In the genomic region with DNA sequence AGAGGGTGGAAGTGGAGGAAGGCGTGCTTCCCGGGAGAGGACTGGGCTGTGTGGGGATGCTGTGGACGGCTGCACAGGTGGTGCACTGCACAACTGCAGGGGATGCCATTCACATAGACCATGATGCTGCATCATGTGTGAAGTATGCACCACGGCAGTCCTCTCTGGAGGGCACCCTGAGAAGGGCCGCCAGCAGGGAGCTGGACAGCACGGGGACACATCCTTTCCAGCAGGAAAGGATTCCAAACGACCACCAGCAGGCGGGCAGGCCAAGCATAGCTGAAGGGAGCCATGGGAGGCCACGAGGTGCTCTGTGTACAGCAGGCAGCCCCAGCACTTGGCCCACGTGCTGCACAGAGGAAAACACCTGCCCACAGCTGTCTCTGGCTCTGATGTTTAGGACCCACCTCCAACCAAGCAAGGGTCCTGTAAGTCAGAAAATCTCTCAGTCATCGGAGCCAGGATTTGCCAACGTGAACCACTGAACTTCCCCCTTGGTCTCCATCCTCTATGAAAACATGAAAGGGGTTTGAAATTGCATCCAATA, we compare ENCODE assay signal across 1 cellular context.
TF ChIP-seq lines count a peak whose summit lies in the region.

No MANE protein-coding gene starts in this region.

TF ChIP-seq in HepG2, 621 proteins besides CTCF, POLR2A, EP300 and RAD21:
- TF ChIP-seq MTA1 (CRISPR knock-in tag; IDR thresholded peaks at IDR 0.05; ENCODE audit: borderline replicate concordance) (no peak), ZKSCAN8 (CRISPR knock-in tag; IDR thresholded peaks at IDR 0.05; ENCODE audit: borderline replicate concordance) (no peak), RNF2 (conservative IDR thresholded peaks at IDR 0.05; ENCODE audit: low read depth) (no peak), TEAD3 (CRISPR knock-in tag; optimal IDR thresholded peaks at IDR 0.05; ENCODE audit: borderline replicate concordance) (no peak), NFRKB (IDR thresholded peaks at IDR 0.05) (no peak), NONO (IDR thresholded peaks at IDR 0.05) (no peak), NONO (CRISPR knock-in tag; conservative IDR thresholded peaks at IDR 0.05) (no peak), ZBTB7B (CRISPR knock-in tag; IDR thresholded peaks at IDR 0.05) (no peak)
- TF ChIP-seq, protein P1, sequence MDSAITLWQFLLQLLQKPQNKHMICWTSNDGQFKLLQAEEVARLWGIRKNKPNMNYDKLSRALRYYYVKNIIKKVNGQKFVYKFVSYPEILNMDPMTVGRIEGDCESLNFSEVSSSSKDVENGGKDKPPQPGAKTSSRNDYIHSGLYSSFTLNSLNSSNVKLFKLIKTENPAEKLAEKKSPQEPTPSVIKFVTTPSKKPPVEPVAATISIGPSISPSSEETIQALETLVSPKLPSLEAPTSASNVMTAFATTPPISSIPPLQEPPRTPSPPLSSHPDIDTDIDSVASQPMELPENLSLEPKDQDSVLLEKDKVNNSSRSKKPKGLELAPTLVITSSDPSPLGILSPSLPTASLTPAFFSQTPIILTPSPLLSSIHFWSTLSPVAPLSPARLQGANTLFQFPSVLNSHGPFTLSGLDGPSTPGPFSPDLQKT (CRISPR knock-in tag; IDR thresholded peaks at IDR 0.05; ENCODE audit: borderline replicate concordance): peak; percentile 62; the same call in 1 of the 2 replicates
- TF ChIP-seq, protein P2, sequence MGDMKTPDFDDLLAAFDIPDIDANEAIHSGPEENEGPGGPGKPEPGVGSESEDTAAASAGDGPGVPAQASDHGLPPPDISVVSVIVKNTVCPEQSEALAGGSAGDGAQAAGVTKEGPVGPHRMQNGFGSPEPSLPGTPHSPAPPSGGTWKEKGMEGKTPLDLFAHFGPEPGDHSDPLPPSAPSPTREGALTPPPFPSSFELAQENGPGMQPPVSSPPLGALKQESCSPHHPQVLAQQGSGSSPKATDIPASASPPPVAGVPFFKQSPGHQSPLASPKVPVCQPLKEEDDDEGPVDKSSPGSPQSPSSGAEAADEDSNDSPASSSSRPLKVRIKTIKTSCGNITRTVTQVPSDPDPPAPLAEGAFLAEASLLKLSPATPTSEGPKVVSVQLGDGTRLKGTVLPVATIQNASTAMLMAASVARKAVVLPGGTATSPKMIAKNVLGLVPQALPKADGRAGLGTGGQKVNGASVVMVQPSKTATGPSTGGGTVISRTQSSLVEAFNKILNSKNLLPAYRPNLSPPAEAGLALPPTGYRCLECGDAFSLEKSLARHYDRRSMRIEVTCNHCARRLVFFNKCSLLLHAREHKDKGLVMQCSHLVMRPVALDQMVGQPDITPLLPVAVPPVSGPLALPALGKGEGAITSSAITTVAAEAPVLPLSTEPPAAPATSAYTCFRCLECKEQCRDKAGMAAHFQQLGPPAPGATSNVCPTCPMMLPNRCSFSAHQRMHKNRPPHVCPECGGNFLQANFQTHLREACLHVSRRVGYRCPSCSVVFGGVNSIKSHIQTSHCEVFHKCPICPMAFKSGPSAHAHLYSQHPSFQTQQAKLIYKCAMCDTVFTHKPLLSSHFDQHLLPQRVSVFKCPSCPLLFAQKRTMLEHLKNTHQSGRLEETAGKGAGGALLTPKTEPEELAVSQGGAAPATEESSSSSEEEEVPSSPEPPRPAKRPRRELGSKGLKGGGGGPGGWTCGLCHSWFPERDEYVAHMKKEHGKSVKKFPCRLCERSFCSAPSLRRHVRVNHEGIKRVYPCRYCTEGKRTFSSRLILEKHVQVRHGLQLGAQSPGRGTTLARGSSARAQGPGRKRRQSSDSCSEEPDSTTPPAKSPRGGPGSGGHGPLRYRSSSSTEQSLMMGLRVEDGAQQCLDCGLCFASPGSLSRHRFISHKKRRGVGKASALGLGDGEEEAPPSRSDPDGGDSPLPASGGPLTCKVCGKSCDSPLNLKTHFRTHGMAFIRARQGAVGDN (CRISPR knock-in tag; IDR thresholded peaks at IDR 0.05): peak; percentile 38; the same call in 1 of the 2 replicates
- TF ChIP-seq, protein P3, sequence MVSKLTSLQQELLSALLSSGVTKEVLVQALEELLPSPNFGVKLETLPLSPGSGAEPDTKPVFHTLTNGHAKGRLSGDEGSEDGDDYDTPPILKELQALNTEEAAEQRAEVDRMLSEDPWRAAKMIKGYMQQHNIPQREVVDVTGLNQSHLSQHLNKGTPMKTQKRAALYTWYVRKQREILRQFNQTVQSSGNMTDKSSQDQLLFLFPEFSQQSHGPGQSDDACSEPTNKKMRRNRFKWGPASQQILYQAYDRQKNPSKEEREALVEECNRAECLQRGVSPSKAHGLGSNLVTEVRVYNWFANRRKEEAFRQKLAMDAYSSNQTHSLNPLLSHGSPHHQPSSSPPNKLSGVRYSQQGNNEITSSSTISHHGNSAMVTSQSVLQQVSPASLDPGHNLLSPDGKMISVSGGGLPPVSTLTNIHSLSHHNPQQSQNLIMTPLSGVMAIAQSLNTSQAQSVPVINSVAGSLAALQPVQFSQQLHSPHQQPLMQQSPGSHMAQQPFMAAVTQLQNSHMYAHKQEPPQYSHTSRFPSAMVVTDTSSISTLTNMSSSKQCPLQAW (CRISPR knock-in tag; IDR thresholded peaks at IDR 0.05): no peak
- TF ChIP-seq, protein P4, sequence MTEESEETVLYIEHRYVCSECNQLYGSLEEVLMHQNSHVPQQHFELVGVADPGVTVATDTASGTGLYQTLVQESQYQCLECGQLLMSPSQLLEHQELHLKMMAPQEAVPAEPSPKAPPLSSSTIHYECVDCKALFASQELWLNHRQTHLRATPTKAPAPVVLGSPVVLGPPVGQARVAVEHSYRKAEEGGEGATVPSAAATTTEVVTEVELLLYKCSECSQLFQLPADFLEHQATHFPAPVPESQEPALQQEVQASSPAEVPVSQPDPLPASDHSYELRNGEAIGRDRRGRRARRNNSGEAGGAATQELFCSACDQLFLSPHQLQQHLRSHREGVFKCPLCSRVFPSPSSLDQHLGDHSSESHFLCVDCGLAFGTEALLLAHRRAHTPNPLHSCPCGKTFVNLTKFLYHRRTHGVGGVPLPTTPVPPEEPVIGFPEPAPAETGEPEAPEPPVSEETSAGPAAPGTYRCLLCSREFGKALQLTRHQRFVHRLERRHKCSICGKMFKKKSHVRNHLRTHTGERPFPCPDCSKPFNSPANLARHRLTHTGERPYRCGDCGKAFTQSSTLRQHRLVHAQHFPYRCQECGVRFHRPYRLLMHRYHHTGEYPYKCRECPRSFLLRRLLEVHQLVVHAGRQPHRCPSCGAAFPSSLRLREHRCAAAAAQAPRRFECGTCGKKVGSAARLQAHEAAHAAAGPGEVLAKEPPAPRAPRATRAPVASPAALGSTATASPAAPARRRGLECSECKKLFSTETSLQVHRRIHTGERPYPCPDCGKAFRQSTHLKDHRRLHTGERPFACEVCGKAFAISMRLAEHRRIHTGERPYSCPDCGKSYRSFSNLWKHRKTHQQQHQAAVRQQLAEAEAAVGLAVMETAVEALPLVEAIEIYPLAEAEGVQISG (CRISPR knock-in tag; IDR thresholded peaks at IDR 0.05): 0 out of 2 replicates have a peak, but pooled peaks have one; percentile 17
- TF ChIP-seq, protein P5, sequence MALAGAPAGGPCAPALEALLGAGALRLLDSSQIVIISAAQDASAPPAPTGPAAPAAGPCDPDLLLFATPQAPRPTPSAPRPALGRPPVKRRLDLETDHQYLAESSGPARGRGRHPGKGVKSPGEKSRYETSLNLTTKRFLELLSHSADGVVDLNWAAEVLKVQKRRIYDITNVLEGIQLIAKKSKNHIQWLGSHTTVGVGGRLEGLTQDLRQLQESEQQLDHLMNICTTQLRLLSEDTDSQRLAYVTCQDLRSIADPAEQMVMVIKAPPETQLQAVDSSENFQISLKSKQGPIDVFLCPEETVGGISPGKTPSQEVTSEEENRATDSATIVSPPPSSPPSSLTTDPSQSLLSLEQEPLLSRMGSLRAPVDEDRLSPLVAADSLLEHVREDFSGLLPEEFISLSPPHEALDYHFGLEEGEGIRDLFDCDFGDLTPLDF (CRISPR knock-in tag; IDR thresholded peaks at IDR 0.05): no peak
- TF ChIP-seq, protein P6, sequence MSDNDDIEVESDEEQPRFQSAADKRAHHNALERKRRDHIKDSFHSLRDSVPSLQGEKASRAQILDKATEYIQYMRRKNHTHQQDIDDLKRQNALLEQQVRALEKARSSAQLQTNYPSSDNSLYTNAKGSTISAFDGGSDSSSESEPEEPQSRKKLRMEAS (IDR thresholded peaks at IDR 0.05): peak; percentile 20; the same call in 1 of the 2 replicates
- TF ChIP-seq, protein P7, sequence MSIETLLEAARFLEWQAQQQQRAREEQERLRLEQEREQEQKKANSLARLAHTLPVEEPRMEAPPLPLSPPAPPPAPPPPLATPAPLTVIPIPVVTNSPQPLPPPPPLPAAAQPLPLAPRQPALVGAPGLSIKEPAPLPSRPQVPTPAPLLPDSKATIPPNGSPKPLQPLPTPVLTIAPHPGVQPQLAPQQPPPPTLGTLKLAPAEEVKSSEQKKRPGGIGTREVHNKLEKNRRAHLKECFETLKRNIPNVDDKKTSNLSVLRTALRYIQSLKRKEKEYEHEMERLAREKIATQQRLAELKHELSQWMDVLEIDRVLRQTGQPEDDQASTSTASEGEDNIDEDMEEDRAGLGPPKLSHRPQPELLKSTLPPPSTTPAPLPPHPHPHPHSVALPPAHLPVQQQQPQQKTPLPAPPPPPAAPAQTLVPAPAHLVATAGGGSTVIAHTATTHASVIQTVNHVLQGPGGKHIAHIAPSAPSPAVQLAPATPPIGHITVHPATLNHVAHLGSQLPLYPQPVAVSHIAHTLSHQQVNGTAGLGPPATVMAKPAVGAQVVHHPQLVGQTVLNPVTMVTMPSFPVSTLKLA (IDR thresholded peaks at IDR 0.05): peak; percentile 89
